15 cellular contexts compared by ENCODE assay signal in the genomic region with DNA sequence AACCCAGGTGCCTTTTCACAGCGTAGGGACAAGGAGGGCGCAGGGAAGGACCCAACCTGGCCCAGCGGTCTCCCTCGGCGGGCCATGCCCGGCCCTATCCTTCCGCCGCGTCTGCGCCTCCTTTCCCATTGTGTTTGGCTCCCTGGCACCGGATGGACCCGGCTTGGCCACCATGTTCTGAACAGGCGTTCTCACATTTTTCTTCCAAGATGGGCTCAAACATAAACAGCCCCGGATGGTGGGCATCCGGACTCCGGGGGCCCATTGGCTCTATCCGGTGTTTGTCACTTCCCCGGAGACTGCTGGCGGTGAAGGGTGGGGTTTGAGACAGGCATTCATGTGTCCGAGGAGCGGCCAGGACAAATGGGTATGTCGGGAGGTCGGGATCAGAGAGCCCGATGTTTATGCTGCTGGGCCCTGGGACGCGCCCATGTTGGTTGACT.
DNase-seq lines count a peak whose midpoint lies in the region; ATAC-seq and TF ChIP-seq lines count a peak whose summit lies in the region.
"Had no signal": no experiment of that assay in that cellular context is flagged by ENCODE, and none has a peak within 500 bp of the region (broad histone marks: within the 10 kb centered on the region; RNA-seq: fewer than 3 reads in every experiment).

No MANE protein-coding gene starts in this region.

- H2AK5ac ChIP-seq in neuronal stem cell (ENCODE audit: low read depth, low read length): peak overlapping the region; percentile 57

- H3K14ac ChIP-seq in neuronal stem cell (ENCODE audit: low read length): peak overlapping the region; percentile 33

- H4K91ac ChIP-seq in neuronal stem cell (ENCODE audit: low read depth, low read length, poor library complexity): no peak overlapping the region

- H3K4ac ChIP-seq in neuronal stem cell (ENCODE audit: low read length): no peak overlapping the region

- H3K18ac ChIP-seq in neuronal stem cell (ENCODE audit: low read length): peak overlapping the region; percentile 74

- no peaks in the 10 kb centered on the region for H3K36me3 ChIP-seq in BLaER1
- no peaks in the 10 kb centered on the region for H3K36me3 ChIP-seq in neuronal stem cell (replicated peaks in 1 of 2; ENCODE audit: control insufficient read depth in 2 of 2, insufficient read depth in 2 of 2, low read length in 2 of 2)
- no peaks in the 10 kb centered on the region for H3K36me3 ChIP-seq in SJCRH30

- peak overlapping the region; percentile 77 for H3K27ac Mint-ChIP-seq in T-helper 2 cell treated with Interferon-gamma antibody and Interleukin-4, amounts not matched to agents 5 μg/mL and 100 μg/mL, for 36 hours
- peak overlapping the region; percentile 52 for H3K27ac Mint-ChIP-seq in endothelial cell (ENCODE audit: unreplicated experiment)

- H3K4me2 ChIP-seq in BLaER1 (peak overlapping the region; percentile 31), neuronal stem cell (ENCODE audit: insufficient read depth, low read length, poor library complexity, severe bottlenecking) (no peak overlapping the region)

- no peaks in the 10 kb centered on the region for H3K9me3 Mint-ChIP-seq in T-helper 2 cell treated with Interferon-gamma antibody and Interleukin-4, amounts not matched to agents 5 μg/mL and 100 μg/mL, for 36 hours
- H3K9me3 Mint-ChIP-seq in endothelial cell (ENCODE audit: unreplicated experiment): no peaks in the 10 kb centered on the region

- H3K27me3 ChIP-seq in BLaER1 (no peaks in the 10 kb centered on the region), neuronal stem cell (ENCODE audit: control insufficient read depth in 3 of 3, insufficient read depth in 3 of 3, low read depth in 1 of 3, low read length in 3 of 3) (peaks cover 0 to 25% (median 0%) of the 10 kb centered on the region in 3 experiments), SJCRH30 (no peaks in the 10 kb centered on the region)

- H2AFZ ChIP-seq in neuronal stem cell (ENCODE audit: low read length): no peak overlapping the region

- no peak overlapping the region for H3K4me3 Mint-ChIP-seq in T-helper 2 cell treated with Interferon-gamma antibody and Interleukin-4, amounts not matched to agents 5 μg/mL and 100 μg/mL, for 36 hours
- no peak overlapping the region for H3K4me3 Mint-ChIP-seq in endothelial cell (ENCODE audit: unreplicated experiment)

- H4K8ac ChIP-seq in neuronal stem cell (ENCODE audit: low read depth, low read length): no peak overlapping the region

- H2BK5ac ChIP-seq in neuronal stem cell (ENCODE audit: low read length): no peak overlapping the region

- no peak overlapping the region for H2BK15ac ChIP-seq in neuronal stem cell (ENCODE audit: low read length)

- H2BK12ac ChIP-seq in neuronal stem cell (ENCODE audit: low read length): no peak overlapping the region

- H3K4me1 ChIP-seq in BLaER1: peaks cover 22% of the 10 kb centered on the region
- peaks cover 0 to 10% of the 10 kb centered on the region in 2 donors for H3K4me1 ChIP-seq in neuronal stem cell (ENCODE audit: control insufficient read depth in 2 of 2, insufficient read depth in 1 of 2, low read depth in 1 of 2, low read length in 2 of 2)
- no peaks in the 10 kb centered on the region for H3K4me1 ChIP-seq in SJCRH30

- no peak overlapping the region for H2BK120ac ChIP-seq in neuronal stem cell (ENCODE audit: low read depth, low read length)

- H3K4me1 Mint-ChIP-seq in T-helper 2 cell treated with Interferon-gamma antibody and Interleukin-4, amounts not matched to agents 5 μg/mL and 100 μg/mL, for 36 hours (ENCODE audit: low read depth): peaks cover 12% of the 10 kb centered on the region
- no peaks in the 10 kb centered on the region for H3K4me1 Mint-ChIP-seq in endothelial cell (ENCODE audit: unreplicated experiment)

- no peaks in the 10 kb centered on the region for H3K36me3 Mint-ChIP-seq in T-helper 2 cell treated with Interferon-gamma antibody and Interleukin-4, amounts not matched to agents 5 μg/mL and 100 μg/mL, for 36 hours (ENCODE audit: low read depth)
- no peaks in the 10 kb centered on the region for H3K36me3 Mint-ChIP-seq in endothelial cell (ENCODE audit: low read depth, unreplicated experiment)

- no peak for TF ChIP-seq CTCF in endothelial cell (IDR thresholded peaks at IDR 0.05; ENCODE audit: unreplicated experiment)

- no CpG with 5 or more reads among the region's 26 CpGs for WGBS in neuronal stem cell (ENCODE audit: extremely low coverage in 2 of 2, insufficient read length in 2 of 2, insufficient replicate concordance in 1 of 2), 2 donors

- no peaks in the 10 kb centered on the region for H3K27me3 Mint-ChIP-seq in T-helper 2 cell treated with Interferon-gamma antibody and Interleukin-4, amounts not matched to agents 5 μg/mL and 100 μg/mL, for 36 hours (ENCODE audit: low read depth)
- peaks cover 7% of the 10 kb centered on the region for H3K27me3 Mint-ChIP-seq in endothelial cell (ENCODE audit: unreplicated experiment)

- H3K27ac ChIP-seq in BLaER1 (no peak overlapping the region), neuronal stem cell (replicated peaks; ENCODE audit: low read length) (no peak overlapping the region), SJCRH30 (no peak overlapping the region)
- H3K27ac ChIP-seq: 22Rv1 had no signal

- no peaks in the 10 kb centered on the region for H3K79me1 ChIP-seq in neuronal stem cell (ENCODE audit: low read depth, low read length)

- no peak overlapping the region for H3K23ac ChIP-seq in neuronal stem cell (ENCODE audit: low read depth, low read length, poor library complexity)

- ATAC-seq in GM18867 (IDR thresholded peaks at IDR 0.05; ENCODE audit: unreplicated experiment): no peak

- H3K9ac ChIP-seq in BLaER1 (no peak overlapping the region), neuronal stem cell (ENCODE audit: low read depth, low read length, poor library complexity) (no peak overlapping the region)

- no peak for DNase-seq in T-helper 2 cell treated with Interferon-gamma antibody and Interleukin-4, amounts not matched to agents 5 μg/mL and 100 μg/mL, for 36 hours (ENCODE audit: low spot score)
- no peak for DNase-seq in T-helper 2 cell
- no peak for DNase-seq in endothelial cell (ENCODE audit: low spot score)
- DNase-seq in neuronal stem cell (ENCODE audit: low spot score): no peak
- no peak for DNase-seq in DMS153 treated with DMSO at 0.1 percent for 48 hours (lab: John Stamatoyannopoulos, UW; ENCODE audit: unreplicated experiment)
- DNase-seq in SJCRH30: no peak
- DNase-seq: Kasumi-1, NCI-H1694, NCI-H2081, NCI-H2171, NCI-H526, Right ventricle myocardium superior had no signal

- H3K4me3 ChIP-seq in BLaER1 (no peak overlapping the region), neuronal stem cell (ENCODE audit: low read length in 2 of 2) (no peak overlapping the region), SJCRH30 (no peak overlapping the region)

- no peaks in the 10 kb centered on the region for H4K20me1 ChIP-seq in BLaER1

- H3K9me3 ChIP-seq in BLaER1 (no peaks in the 10 kb centered on the region), neuronal stem cell (replicated peaks in 1 of 2; ENCODE audit: control insufficient read depth in 2 of 2, insufficient read depth in 1 of 2, low read depth in 1 of 2, low read length in 2 of 2) (no peaks in the 10 kb centered on the region), SJCRH30 (replicated peaks) (no peaks in the 10 kb centered on the region)
